9 cellular contexts compared by ENCODE assay signal in genomic region chr3:5197470-5198312, GRCh38.
DNase-seq lines count a peak whose midpoint lies in the region; ATAC-seq and TF ChIP-seq lines count a peak whose summit lies in the region.
"Had no signal": no experiment of that assay in that cellular context is flagged by ENCODE, and none has a peak within 500 bp of the region (broad histone marks: within the 10 kb centered on the region; RNA-seq: fewer than 3 reads in every experiment).

No MANE protein-coding gene starts in this region.

- H3K9ac ChIP-seq in OCI-LY1 (ENCODE audit: low read length) = peak overlapping the region; percentile 49

- peak overlapping the region; percentile 48 for H3K4me2 ChIP-seq in OCI-LY1 (ENCODE audit: low read length)

- no peaks in the 10 kb centered on the region for H3K27me3 ChIP-seq in OCI-LY1 (ENCODE audit: insufficient read depth, low read length)
- H3K27me3 ChIP-seq: cardiac muscle cell had no signal

- peaks cover 69% of the 10 kb centered on the region for H3K36me3 ChIP-seq in OCI-LY1 (ENCODE audit: insufficient read depth, low read length)

- H3K4me3 ChIP-seq in OCI-LY1 (ENCODE audit: low read depth, low read length, poor library complexity, severe bottlenecking) = peak overlapping the region; percentile 21
- H3K4me3 ChIP-seq: cardiac muscle cell had no signal

- H3K79me2 ChIP-seq in OCI-LY1 (ENCODE audit: insufficient read depth, low read length) = peaks cover 35% of the 10 kb centered on the region

- peak overlapping the region; percentile 94 for H3K27ac ChIP-seq in OCI-LY1 (ENCODE audit: low read depth, low read length, poor library complexity, severe bottlenecking)
- H3K27ac ChIP-seq: cardiac muscle cell had no signal

- TF ChIP-seq CTCF in OCI-LY1 (IDR thresholded peaks at IDR 0.05; ENCODE audit: low read length) = no peak

- no peaks in the 10 kb centered on the region for H3K9me3 ChIP-seq in OCI-LY1 (ENCODE audit: low read length)

- H3K9me2 ChIP-seq in OCI-LY1 (ENCODE audit: low read depth, low read length) = no peaks in the 10 kb centered on the region

- no peaks in the 10 kb centered on the region for H4K20me1 ChIP-seq in OCI-LY1 (ENCODE audit: insufficient read depth, low read length)

- H3F3A ChIP-seq in OCI-LY1 (ENCODE audit: insufficient read depth, low read length) = peaks cover 4% of the 10 kb centered on the region; the same call in 1 of the 2 replicates

- DNase-seq in activated CD4-positive, CD25-positive, alpha-beta regulatory T cell treated with anti-CD3 and anti-CD28 coated beads, Interleukin-2, amount 50 U/mL, for 72 hours = no peak
- peak; percentile 74 for DNase-seq in central memory CD4-positive, alpha-beta T cell
- DNase-seq in pons (ENCODE audit: low spot score) (peak; percentile 34), NCI-H2107 (lab: John Stamatoyannopoulos, UW) (no peak), midbrain (lab: John Stamatoyannopoulos, UW) (no peak)

- H2AFZ ChIP-seq in OCI-LY1 (ENCODE audit: low read length) = no peak overlapping the region

- H3K4me1 ChIP-seq in OCI-LY1 (ENCODE audit: insufficient read depth, low read length, severe bottlenecking) = peaks cover 69% of the 10 kb centered on the region

- peak; percentile 67 to 71 for ATAC-seq in activated CD4-positive, CD25-positive, alpha-beta regulatory T cell treated with anti-CD3 and anti-CD28 coated beads, Interleukin-2, amount 50 U/mL, for 24 hours
- ATAC-seq in HG02798 (IDR thresholded peaks at IDR 0.05; ENCODE audit: poor library complexity, unreplicated experiment) = peak; percentile 78

Comparison
In these comparisons a context has a peak if more than half of its experiments do, and no peak if none do; other contexts are left out.
1. DNase-seq: peak in central memory CD4-positive, alpha-beta T cell (single experiment) and pons (single experiment); none in activated CD4-positive, CD25-positive, alpha-beta regulatory T cell treated with anti-CD3 and anti-CD28 coated beads, Interleukin-2, amount 50 U/mL, for 72 hours (single experiment), NCI-H2107 (single experiment) and midbrain (single experiment).